In genomic region chr18:21262244-21262643, GRCh38 we compare ENCODE assay signal across 23 cellular contexts. TPM values are rescaled to one million over a fixed set of nuclear protein-coding genes. Genes with fewer than 3 reads are reported as not detected.
DNase-seq lines count a peak whose midpoint lies in the region; ATAC-seq and TF ChIP-seq lines count a peak whose summit lies in the region.
"Had no signal": no experiment of that assay in that cellular context is flagged by ENCODE, and none has a peak within 500 bp of the region (broad histone marks: within the 10 kb centered on the region; RNA-seq: fewer than 3 reads in every experiment).

No MANE protein-coding gene starts in this region.

- H3K27me3 Mint-ChIP-seq in chondrocyte (ENCODE audit: low read depth): no peaks in the 10 kb centered on the region

- H3K18ac ChIP-seq in trophoblast cell (ENCODE audit: low read length): no peak overlapping the region

- H3K4ac ChIP-seq in trophoblast cell (ENCODE audit: low read depth, low read length): no peak overlapping the region

- no peak overlapping the region for H4K8ac ChIP-seq in trophoblast cell (ENCODE audit: low read depth, low read length)

- H3K9me3 ChIP-seq in mesodermal cell (ENCODE audit: control insufficient read depth, low read length): no peaks in the 10 kb centered on the region
- H3K9me3 ChIP-seq in trophoblast cell (ENCODE audit: insufficient read depth, low read depth, low read length): no peaks in the 10 kb centered on the region
- H3K9me3 ChIP-seq: A549, SK-N-SH had no signal

- no peaks in the 10 kb centered on the region for H3K79me2 ChIP-seq in trophoblast cell (ENCODE audit: control insufficient read depth, insufficient read depth, low read length, poor library complexity)

- no peak for ATAC-seq in HG03565 (IDR thresholded peaks at IDR 0.05; ENCODE audit: unreplicated experiment)
- ATAC-seq: A549, PC-3 had no signal

- H3K36me3 ChIP-seq in mesodermal cell (ENCODE audit: control insufficient read depth, insufficient read depth, low read length) (no peaks in the 10 kb centered on the region), trophoblast cell (ENCODE audit: control insufficient read depth in 1 of 2, insufficient read depth in 2 of 2, low read length in 2 of 2) (no peaks in the 10 kb centered on the region)

- no peak for TF ChIP-seq CTCF in chondrocyte (IDR thresholded peaks at IDR 0.05)

- H3K27ac ChIP-seq in mesodermal cell (ENCODE audit: low read depth, low read length, severe bottlenecking): peak overlapping the region; percentile 69
- peak overlapping the region; percentile 58 for H3K27ac ChIP-seq in trophoblast cell (ENCODE audit: low read depth, low read length)
- H3K27ac ChIP-seq: A549 had no signal

- no peak overlapping the region for H3K4me3 Mint-ChIP-seq in chondrocyte (ENCODE audit: unreplicated experiment)
- H3K4me3 Mint-ChIP-seq: CD4-positive, alpha-beta memory T cell; HFFc6 had no signal

- CTCF ChIA-PET in HEK293T (lab: Yijun Ruan, JAX): no interaction called here

- H3K4me1 ChIP-seq in mesodermal cell (ENCODE audit: control insufficient read depth, insufficient read depth, low read length, poor library complexity, severe bottlenecking): peaks cover 53% of the 10 kb centered on the region
- H3K4me1 ChIP-seq in trophoblast cell (ENCODE audit: control insufficient read depth in 1 of 2, insufficient read depth in 2 of 2, low read length in 2 of 2): peaks cover 6 to 14% of the 10 kb centered on the region in 2 experiments

- peaks cover 6% of the 10 kb centered on the region for H3K79me1 ChIP-seq in trophoblast cell (ENCODE audit: low read length)

- H2AK5ac ChIP-seq in trophoblast cell (ENCODE audit: low read length): no peak overlapping the region

- DNase-seq in HEK293T (ENCODE audit: extremely low spot score) (no peak), chondrocyte (ENCODE audit: low spot score) (no peak), trophoblast cell (no peak), putamen (ENCODE audit: low spot score) (no peak), DMS153 (lab: John Stamatoyannopoulos, UW) (no peak), Kasumi-1 (lab: John Stamatoyannopoulos, UW) (no peak)
- DNase-seq: CD4-positive, alpha-beta memory T cell; COR-L47; DMS 273 treated with DMSO at 0.1 percent for 48 hours; DMS79 treated with DMSO at 0.1 percent for 48 hours; H7; HFFc6; NCI-H1092 treated with DMSO at 0.1 percent for 48 hours; NCI-H1436 treated with DMSO at 0.1 percent for 48 hours; NCI-H187 treated with DMSO at 0.1 percent for 48 hours; NCI-H2107; NK-92 treated with Interleukin-12 subunit alpha and Interleukin-12 subunit beta, amount 100 ng/mL, for 24 hours; PC-3; SK-N-SH; SW 1271 had no signal

- H4K12ac ChIP-seq in trophoblast cell (ENCODE audit: low read depth, low read length): no peak overlapping the region

- POLR2A ChIA-PET in HEK293T (lab: Yijun Ruan, JAX): no interaction called here

- H2BK5ac ChIP-seq in trophoblast cell (ENCODE audit: low read depth, low read length, poor library complexity): no peak overlapping the region

- peaks cover 71% of the 10 kb centered on the region for H3K4me1 Mint-ChIP-seq in chondrocyte (ENCODE audit: low read depth)
- H3K4me1 Mint-ChIP-seq: CD4-positive, alpha-beta memory T cell had no signal

- H3K27ac Mint-ChIP-seq in chondrocyte (ENCODE audit: unreplicated experiment): peak overlapping the region; percentile 83
- H3K27ac Mint-ChIP-seq: CD4-positive, alpha-beta memory T cell; HFFc6 had no signal

- H4K91ac ChIP-seq in trophoblast cell (ENCODE audit: low read depth, low read length): no peak overlapping the region

- H3K23ac ChIP-seq in trophoblast cell (ENCODE audit: low read length): no peak overlapping the region

- WGBS in mesodermal cell (ENCODE audit: insufficient coverage in 2 of 2), 2 experiments: no CpG with 5 or more reads among the region's 2 CpGs
- WGBS in trophoblast cell (ENCODE audit: extremely low coverage, insufficient coverage, insufficient read length): no CpG with 5 or more reads among the region's 2 CpGs

- no peaks in the 10 kb centered on the region for H3K27me3 ChIP-seq in trophoblast cell (ENCODE audit: insufficient read depth, low read length)

- H3K9me3 Mint-ChIP-seq in chondrocyte (ENCODE audit: low read depth): no peaks in the 10 kb centered on the region
- H3K9me3 Mint-ChIP-seq: CD4-positive, alpha-beta memory T cell; HFFc6 had no signal

- no peak overlapping the region for H2AFZ ChIP-seq in trophoblast cell (ENCODE audit: insufficient read depth, low read length, poor library complexity)

- H2BK120ac ChIP-seq in trophoblast cell (ENCODE audit: insufficient read depth, low read length, poor library complexity): no peak overlapping the region

- H3K4me2 ChIP-seq in trophoblast cell (ENCODE audit: low read length): no peak overlapping the region
- H3K4me2 ChIP-seq: A549, SK-N-SH had no signal

- H3K36me3 Mint-ChIP-seq in chondrocyte (ENCODE audit: low read depth): no peaks in the 10 kb centered on the region
- H3K36me3 Mint-ChIP-seq: CD4-positive, alpha-beta memory T cell had no signal

- H3K14ac ChIP-seq in trophoblast cell (ENCODE audit: low read length): no peak overlapping the region

- no peak overlapping the region for H2BK12ac ChIP-seq in trophoblast cell (ENCODE audit: low read length)

- H3K4me3 ChIP-seq in mesodermal cell (ENCODE audit: extremely low read depth, insufficient read depth, low read length, poor library complexity, severe bottlenecking) (no peak overlapping the region), trophoblast cell (ENCODE audit: low read depth, low read length) (no peak overlapping the region)
- H3K4me3 ChIP-seq: A549 had no signal

- H3K9ac ChIP-seq in trophoblast cell (ENCODE audit: low read length): no peak overlapping the region
- H3K9ac ChIP-seq: SK-N-SH had no signal

TF ChIP-seq in HEK293T, 16 proteins besides CTCF, POLR2A, EP300 and RAD21:
- TF ChIP-seq PKNOX1 (IDR thresholded peaks at IDR 0.05) (0 out of 2 replicates have a peak, but pooled peaks have one; percentile 2), L3MBTL2 (conservative IDR thresholded peaks at IDR 0.05) (no peak)

RNA-seq across cellular contexts. Expression of gene GREB1L, which starts 20.2 kb away (rescaled TPM):
- 2.3 to 4.1 TPM (median 2.4 TPM) in 3 replicates for total RNA-seq in chondrocyte
- 23.6 TPM for polyA plus RNA-seq in mesodermal cell (2013, experiment 1 of 2)
- 22.5 TPM for polyA plus RNA-seq in mesodermal cell (2013, experiment 2 of 2)
- 54.4 and 55.1 TPM in 2 replicates for polyA plus RNA-seq in trophoblast cell (2013)
- total RNA-seq: CD4-positive, alpha-beta memory T cell had no signal
